In genomic region chr9:83432877-83433276, GRCh38 we compare ENCODE assay signal across 24 cellular contexts.
DNase-seq lines count a peak whose midpoint lies in the region; ATAC-seq, FAIRE-seq and TF ChIP-seq lines count a peak whose summit lies in the region.
"Had no signal": no experiment of that assay in that cellular context is flagged by ENCODE, and none has a peak within 500 bp of the region (broad histone marks: within the 10 kb centered on the region; RNA-seq: fewer than 3 reads in every experiment).

No MANE protein-coding gene starts in this region.

- ATAC-seq in A549 (no peak), Panc1 (no peak)

- peaks cover 54% of the 10 kb centered on the region for H3K4me1 ChIP-seq in A549
- H3K4me1 ChIP-seq in Panc1 (ENCODE audit: control insufficient read depth, insufficient read depth, low read length), result peaks cover 42% of the 10 kb centered on the region
- peaks cover 27 to 46% of the 10 kb centered on the region in 2 donors for H3K4me1 ChIP-seq in adrenal gland (replicated peaks in 1 of 2)
- peaks cover 23% of the 10 kb centered on the region for H3K4me1 ChIP-seq in parathyroid adenoma
- peaks cover 15% of the 10 kb centered on the region for H3K4me1 ChIP-seq in suprapubic skin

- peaks cover 15% of the 10 kb centered on the region for H3K79me2 ChIP-seq in parathyroid adenoma

- peak overlapping the region; percentile 80 to 85 for H3K27ac ChIP-seq in A549
- peak overlapping the region; percentile 96 for H3K27ac ChIP-seq in Panc1 (ENCODE audit: low read length)
- H3K27ac ChIP-seq in adrenal gland, result peak overlapping the region in 3 of 5 donors; percentile 70 to 94 (median 78)
- peak overlapping the region; percentile 94 for H3K27ac ChIP-seq in parathyroid adenoma
- no peak overlapping the region for H3K27ac ChIP-seq in suprapubic skin
- H3K27ac ChIP-seq: KMS-11 had no signal

- intact Hi-C loops in Panc1 (cut with micrococcal nuclease; ENCODE audit: unreplicated experiment) (loop anchor here (5.0 kb wide), 1 partner anchor 94 kb away; no protein-coding TSS in a partner anchor), adrenal gland (cut with DNase I) (loop anchor here in 1 of 2 donors (10.0 kb wide), 1 partner anchor 102 kb away; the partner anchor contains the start of gene FRMD3)

- H3K9me3 ChIP-seq in A549 (peaks cover 7% of the 10 kb centered on the region; the same call in 2 of the 3 replicates), Panc1 (ENCODE audit: control insufficient read depth, insufficient read depth, low read depth, low read length) (no peaks in the 10 kb centered on the region), adrenal gland (replicated peaks in 1 of 3) (no peaks in the 10 kb centered on the region), parathyroid adenoma (ENCODE audit: control insufficient read depth, low read length) (no peaks in the 10 kb centered on the region), suprapubic skin (no peaks in the 10 kb centered on the region)

- no peaks in the 10 kb centered on the region for H3K27me3 ChIP-seq in Panc1 (ENCODE audit: control insufficient read depth, insufficient read depth, low read length)
- H3K27me3 ChIP-seq in adrenal gland, result no peaks in the 10 kb centered on the region
- H3K27me3 ChIP-seq in parathyroid adenoma (ENCODE audit: control insufficient read depth, insufficient read depth, low read length), result no peaks in the 10 kb centered on the region
- no peaks in the 10 kb centered on the region for H3K27me3 ChIP-seq in suprapubic skin

- no peak overlapping the region for H3K9ac ChIP-seq in parathyroid adenoma
- H3K9ac ChIP-seq: KMS-11 had no signal

- FAIRE-seq in A549 (lab: Jason Lieb, UNC), result no peak
- FAIRE-seq: D721Med, GM18507, HTR-8/SVneo had no signal

- TF ChIP-seq EP300 in A549 (IDR thresholded peaks at IDR 0.05) (no peak), suprapubic skin (IDR thresholded peaks at IDR 0.05) (no peak)

- H3K36me3 ChIP-seq in Panc1 (ENCODE audit: control insufficient read depth, insufficient read depth, low read length) (no peaks in the 10 kb centered on the region), adrenal gland (replicated peaks in 1 of 2) (no peaks in the 10 kb centered on the region), parathyroid adenoma (ENCODE audit: control insufficient read depth, insufficient read depth, low read length) (no peaks in the 10 kb centered on the region), suprapubic skin (no peaks in the 10 kb centered on the region)

- CTCF ChIA-PET in A549 (lab: Yijun Ruan, JAX), result no interaction called here
- CTCF ChIA-PET in Panc1 (lab: Charles Lee), result no interaction called here

- H3K4me2 ChIP-seq in A549 (peak overlapping the region; percentile 75), parathyroid adenoma (ENCODE audit: low read length) (peak overlapping the region; percentile 83)
- H3K4me2 ChIP-seq: KMS-11 had no signal

- TF ChIP-seq POLR2A in A549 (IDR thresholded peaks at IDR 0.05; ENCODE audit: low read length) (no peak), adrenal gland (IDR thresholded peaks at IDR 0.05) (no peak), suprapubic skin (IDR thresholded peaks at IDR 0.05) (no peak)

- in situ Hi-C loops in Panc1 (cut with HindIII; ENCODE audit: low pct_unique_long_range_greater_than_20kb, low sequenced_read_pairs), result no loop called here

- DNase-seq in A549 (ENCODE audit: low read depth in 1 of 2, low spot score in 1 of 2) (no peak), Panc1 (ENCODE audit: low read depth, low spot score) (no peak), adrenal gland (no peak), dedifferentiated amniotic fluid mesenchymal stem cell (ENCODE audit: extremely low spot score) (no peak), activated gamma-delta T cell treated with Interleukin-2 at 50 U/mL for 16 hours (no peak), suprapubic skin (ENCODE audit: low spot score in 2 of 2) (no peak), mesenteric fat pad (ENCODE audit: low spot score) (no peak)
- DNase-seq: DMS53, GDM1, GOT3, HCEC 1CT, IMR-90, NCI-H1694, NCI-H2081, NCI-H2171, NCI-H345, NCI-H524, NCI-H82, SHP77 treated with DMSO at 0.1 percent for 48 hours had no signal

- no TSS peak for BruUV-seq in Panc1 (replicated peaks; lab: Mats Ljungman, UMichigan)

- no peak for TF ChIP-seq RAD21 in A549 (conservative IDR thresholded peaks at IDR 0.05 in 1 of 2, IDR thresholded peaks at IDR 0.05 in 1 of 2)

- POLR2A ChIA-PET in A549 (lab: Yijun Ruan, JAX), result no interaction called here
- POLR2A ChIA-PET in Panc1 (lab: Charles Lee), result no interaction called here

- H2AFZ ChIP-seq in parathyroid adenoma, result no peak overlapping the region

- H3K4me3 ChIP-seq in A549, result no peak overlapping the region; the same call in 2 of the 3 replicates
- H3K4me3 ChIP-seq in Panc1 (ENCODE audit: low read depth in 2 of 2, low read length in 2 of 2), result no peak overlapping the region
- no peak overlapping the region for H3K4me3 ChIP-seq in adrenal gland
- H3K4me3 ChIP-seq in parathyroid adenoma (ENCODE audit: low read depth, low read length), result no peak overlapping the region
- H3K4me3 ChIP-seq in suprapubic skin, result no peak overlapping the region

- TF ChIP-seq CTCF in A549 (IDR thresholded peaks at IDR 0.05), result no peak
- no peak for TF ChIP-seq CTCF in Panc1 (IDR thresholded peaks at IDR 0.05)
- TF ChIP-seq CTCF in adrenal gland (IDR thresholded peaks at IDR 0.05), result no peak
- TF ChIP-seq CTCF in parathyroid adenoma (IDR thresholded peaks at IDR 0.05), result no peak
- no peak for TF ChIP-seq CTCF in suprapubic skin (IDR thresholded peaks at IDR 0.05)

TF ChIP-seq in A549, 52 proteins besides CTCF, POLR2A, EP300 and RAD21:
- TF ChIP-seq KDM1A (IDR thresholded peaks at IDR 0.05; ENCODE audit: low read depth) (peak; percentile 47; the same call in 1 of the 2 replicates), GATA3 (IDR thresholded peaks at IDR 0.05; ENCODE audit: borderline replicate concordance) (no peak)
